27 cellular contexts compared by ENCODE assay signal in genomic region chr14:50191499-50191898, GRCh38.
"Had no signal": no experiment of that assay in that cellular context is flagged by ENCODE, and none has a peak within 500 bp of the region (broad histone marks: within the 10 kb centered on the region; RNA-seq: fewer than 3 reads in every experiment).

No MANE protein-coding gene starts in this region.

- H3K4me2 ChIP-seq: SK-N-SH had no signal

- H3K9me3 ChIP-seq: ascending aorta, body of pancreas, SJCRH30, SK-N-SH had no signal

- H3K36me3 Mint-ChIP-seq: WTC11 had no signal

- DNase-seq: activated CD4-positive, alpha-beta T cell treated with anti-CD3 and anti-CD28 coated beads for 48 hours; activated CD4-positive, alpha-beta T cell treated with anti-CD3 and anti-CD28 coated beads, Interleukin-2, amount 50 U/mL, for 4 hours; activated CD4-positive, CD25-positive, alpha-beta regulatory T cell treated with anti-CD3 and anti-CD28 coated beads, Interleukin-2, amount 50 U/mL, for 72 hours; activated CD8-positive, alpha-beta memory T cell treated with anti-CD3 and anti-CD28 coated beads, Interleukin-2, amount 50 U/mL, for 48 hours; activated CD8-positive, alpha-beta T cell treated with anti-CD3 and anti-CD28 coated beads, Interleukin-2, amount 10 ng/mL, durations not matched to agents 7 days and 5 days; activated naive CD8-positive, alpha-beta T cell treated with anti-CD3 and anti-CD28 coated beads, Interleukin-2, amount 50 U/mL, for 24 hours; activated T-cell treated with anti-CD3 and anti-CD28 coated beads, Interleukin-2, amount 50 U/mL, for 1 hour; amniotic stem cell; body of pancreas; central memory CD4-positive, alpha-beta T cell; KG1; NCI-H1105; NCI-H1436; NCI-H1694 treated with DMSO at 0.1 percent for 48 hours; NCI-H2029 treated with DMSO at 0.1 percent for 48 hours; NCI-H345; NCI-H510A; NCI-H69; Right ventricle myocardium superior; SJCRH30; SK-N-SH; SW 1271 had no signal

- H3K9me3 Mint-ChIP-seq: activated naive CD4-positive, alpha-beta T cell treated with anti-CD3 and anti-CD28 coated beads, Interleukin-2, amount 50 U/mL, for 24 hours; activated naive CD8-positive, alpha-beta T cell treated with anti-CD3 and anti-CD28 coated beads, Interleukin-2, amount 50 U/mL, for 24 hours; WTC11 had no signal

- H3K27ac Mint-ChIP-seq: activated CD8-positive, alpha-beta T cell treated with anti-CD3 and anti-CD28 coated beads, Interleukin-2, amount 10 ng/mL, durations not matched to agents 7 days and 5 days; activated naive CD8-positive, alpha-beta T cell treated with anti-CD3 and anti-CD28 coated beads, Interleukin-2, amount 50 U/mL, for 24 hours; WTC11 had no signal

- H3K27me3 Mint-ChIP-seq: activated naive CD4-positive, alpha-beta T cell treated with anti-CD3 and anti-CD28 coated beads, Interleukin-2, amount 50 U/mL, for 24 hours; activated naive CD8-positive, alpha-beta T cell treated with anti-CD3 and anti-CD28 coated beads, Interleukin-2, amount 50 U/mL, for 24 hours had no signal

- H3K27ac ChIP-seq: ascending aorta, body of pancreas, RWPE1, SJCRH30 had no signal

- H3K4me3 ChIP-seq: ascending aorta, body of pancreas, SJCRH30 had no signal

- H3K4me1 Mint-ChIP-seq: activated naive CD4-positive, alpha-beta T cell treated with anti-CD3 and anti-CD28 coated beads, Interleukin-2, amount 50 U/mL, for 24 hours; activated naive CD8-positive, alpha-beta T cell treated with anti-CD3 and anti-CD28 coated beads, Interleukin-2, amount 50 U/mL, for 24 hours; WTC11 had no signal

- H3K4me3 Mint-ChIP-seq: activated CD8-positive, alpha-beta T cell treated with anti-CD3 and anti-CD28 coated beads, Interleukin-2, amount 10 ng/mL, durations not matched to agents 7 days and 5 days; activated naive CD4-positive, alpha-beta T cell treated with anti-CD3 and anti-CD28 coated beads, Interleukin-2, amount 50 U/mL, for 24 hours; activated naive CD8-positive, alpha-beta T cell treated with anti-CD3 and anti-CD28 coated beads, Interleukin-2, amount 50 U/mL, for 24 hours; WTC11 had no signal

- H3K4me1 ChIP-seq: ascending aorta, body of pancreas had no signal

- ATAC-seq: activated CD8-positive, alpha-beta T cell treated with anti-CD3 and anti-CD28 coated beads, Interleukin-2, amount 10 ng/mL, durations not matched to agents 7 days and 5 days; activated naive CD8-positive, alpha-beta T cell treated with anti-CD3 and anti-CD28 coated beads, Interleukin-2, amount 50 U/mL, for 24 hours; body of pancreas; Panc1; WTC11 had no signal

- H3K27me3 ChIP-seq: ascending aorta, body of pancreas, SJCRH30 had no signal
